ENCODE assay signal across 35 cellular contexts in genomic region chr1:17371896-17372295, GRCh38. TPM values are rescaled to one million over a fixed set of nuclear protein-coding genes. Genes with fewer than 3 reads are reported as not detected.
"Had no signal": no experiment of that assay in that cellular context is flagged by ENCODE, and none has a peak within 500 bp of the region (broad histone marks: within the 10 kb centered on the region; RNA-seq: fewer than 3 reads in every experiment).

Gene PADI6, plus strand, starts transcription at chr1:17372196. Its CDS starts 50 bp downstream, at chr1:17372246.

- H3K27me3 Mint-ChIP-seq: activated T-helper 17 cell treated with anti-CD3 and anti-CD28 coated beads, Interleukin-2, amount 50 U/mL, for 72 hours had no signal

- H3K27ac Mint-ChIP-seq: activated CD4-positive, alpha-beta T cell treated with anti-CD3 and anti-CD28 coated beads, Interleukin-2, amount 10 ng/mL, durations not matched to agents 24 days and 14 days; activated CD8-positive, alpha-beta T cell treated with anti-CD3 and anti-CD28 coated beads for 36 hours; activated naive CD8-positive, alpha-beta T cell treated with anti-CD3 and anti-CD28 coated beads, Interleukin-2, amount 10 ng/mL, durations not matched to agents 7 days and 5 days; activated T-cell treated with anti-CD3 and anti-CD28 coated beads, Interleukin-2, amount 50 U/mL, for 72 hours; activated T-helper 17 cell treated with anti-CD3 and anti-CD28 coated beads, Interleukin-2, amount 50 U/mL, for 72 hours had no signal

- H3K27me3 ChIP-seq: ascending aorta, cardiac muscle cell, MG63, Peyer's patch had no signal

- H3K4me1 ChIP-seq: ascending aorta, Peyer's patch had no signal

- H3K27ac ChIP-seq: ascending aorta, cardiac muscle cell, Peyer's patch, SK-N-MC had no signal

- ATAC-seq: activated CD8-positive, alpha-beta T cell treated with anti-CD3 and anti-CD28 coated beads for 36 hours; activated T-cell treated with anti-CD3 and anti-CD28 coated beads, Interleukin-2, amount 50 U/mL, for 72 hours; activated T-helper 17 cell treated with anti-CD3 and anti-CD28 coated beads, Interleukin-2, amount 50 U/mL, for 72 hours had no signal

- H3K4me1 Mint-ChIP-seq: activated CD4-positive, alpha-beta T cell treated with anti-CD3 and anti-CD28 coated beads, Interleukin-2, amount 10 ng/mL, durations not matched to agents 24 days and 14 days; activated naive CD8-positive, alpha-beta T cell treated with anti-CD3 and anti-CD28 coated beads, Interleukin-2, amount 10 ng/mL, durations not matched to agents 7 days and 5 days; activated T-helper 17 cell treated with anti-CD3 and anti-CD28 coated beads, Interleukin-2, amount 50 U/mL, for 72 hours; central memory CD8-positive, alpha-beta T cell had no signal

- H3K36me3 Mint-ChIP-seq: activated naive CD8-positive, alpha-beta T cell treated with anti-CD3 and anti-CD28 coated beads, Interleukin-2, amount 10 ng/mL, durations not matched to agents 7 days and 5 days had no signal

- DNase-seq: activated CD4-positive, alpha-beta T cell treated with anti-CD3 and anti-CD28 coated beads, Interleukin-2, amount 10 ng/mL, durations not matched to agents 24 days and 14 days; activated CD4-positive, alpha-beta T cell treated with anti-CD3 and anti-CD28 coated beads, Interleukin-2, amount 50 U/mL, for 4 hours; activated CD8-positive, alpha-beta T cell treated with anti-CD3 and anti-CD28 coated beads for 36 hours; activated effector memory CD4-positive, alpha-beta T cell treated with anti-CD3 and anti-CD28 coated beads, Interleukin-2, amount 50 U/mL, for 16 hours; activated naive CD4-positive, alpha-beta T cell; activated naive CD4-positive, alpha-beta T cell treated with anti-CD3 and anti-CD28 coated beads, Interleukin-2, amount 50 U/mL, for 16 hours; activated naive CD8-positive, alpha-beta T cell treated with anti-CD3 and anti-CD28 coated beads, Interleukin-2, amount 10 ng/mL, durations not matched to agents 7 days and 5 days; activated T-cell treated with anti-CD3 and anti-CD28 coated beads, Interleukin-2, amount 50 U/mL, for 1 hour; activated T-cell treated with anti-CD3 and anti-CD28 coated beads, Interleukin-2, amount 50 U/mL, for 72 hours; amygdala; Kasumi-1; KG1; MG63; NCI-H1048; NCI-H1105 treated with DMSO at 0.1 percent for 48 hours; NCI-H1436; NCI-H1694; NCI-H1930; NCI-H2081 treated with DMSO at 0.1 percent for 48 hours; NCI-H226; NCI-H446 treated with DMSO at 0.1 percent for 48 hours; NCI-H524 treated with DMSO at 0.1 percent for 48 hours; Peyer's patch; Right ventricle myocardium superior; RPMI8226; T1000 had no signal

- H3K9me3 Mint-ChIP-seq: activated CD4-positive, alpha-beta T cell treated with anti-CD3 and anti-CD28 coated beads, Interleukin-2, amount 10 ng/mL, durations not matched to agents 24 days and 14 days; activated CD8-positive, alpha-beta T cell treated with anti-CD3 and anti-CD28 coated beads for 36 hours; activated naive CD8-positive, alpha-beta T cell treated with anti-CD3 and anti-CD28 coated beads, Interleukin-2, amount 10 ng/mL, durations not matched to agents 7 days and 5 days; activated T-cell treated with anti-CD3 and anti-CD28 coated beads, Interleukin-2, amount 50 U/mL, for 72 hours; activated T-helper 17 cell treated with anti-CD3 and anti-CD28 coated beads, Interleukin-2, amount 50 U/mL, for 72 hours; central memory CD8-positive, alpha-beta T cell had no signal

- H3K9me3 ChIP-seq: ascending aorta, MG63, Peyer's patch had no signal

- H3K36me3 ChIP-seq: ascending aorta, cardiac muscle cell, MG63, Peyer's patch had no signal

- H3K4me3 ChIP-seq: ascending aorta, cardiac muscle cell, MG63, Peyer's patch, SK-N-MC had no signal

- H3K4me3 Mint-ChIP-seq: activated CD4-positive, alpha-beta T cell treated with anti-CD3 and anti-CD28 coated beads, Interleukin-2, amount 10 ng/mL, durations not matched to agents 24 days and 14 days; activated CD8-positive, alpha-beta T cell treated with anti-CD3 and anti-CD28 coated beads for 36 hours; activated naive CD8-positive, alpha-beta T cell treated with anti-CD3 and anti-CD28 coated beads, Interleukin-2, amount 10 ng/mL, durations not matched to agents 7 days and 5 days; activated T-cell treated with anti-CD3 and anti-CD28 coated beads, Interleukin-2, amount 50 U/mL, for 72 hours; activated T-helper 17 cell treated with anti-CD3 and anti-CD28 coated beads, Interleukin-2, amount 50 U/mL, for 72 hours; central memory CD8-positive, alpha-beta T cell had no signal

RNA-seq across cellular contexts. Expression of gene PADI6, which starts in this region (rescaled TPM):
- total RNA-seq: activated CD4-positive, alpha-beta T cell treated with anti-CD3 and anti-CD28 coated beads, Interleukin-2, amount 10 ng/mL, durations not matched to agents 24 days and 14 days; activated CD8-positive, alpha-beta memory T cell treated with anti-CD3 and anti-CD28 coated beads for 36 hours; activated CD8-positive, alpha-beta T cell treated with anti-CD3 and anti-CD28 coated beads for 36 hours; activated naive CD8-positive, alpha-beta T cell treated with anti-CD3 and anti-CD28 coated beads, Interleukin-2, amount 10 ng/mL, durations not matched to agents 7 days and 5 days; activated T-cell treated with anti-CD3 and anti-CD28 coated beads, Interleukin-2, amount 50 U/mL, for 72 hours; activated T-helper 17 cell treated with anti-CD3 and anti-CD28 coated beads, Interleukin-2, amount 50 U/mL, for 72 hours; ascending aorta; cardiac muscle cell; Peyer's patch; Right ventricle myocardium superior; T-helper 1 cell treated with Interleukin-12 subunit alpha and Interleukin-12 subunit beta and Interleukin-4 antibody, amounts not matched to agents 30 ng/mL and 1 ng/mL, for 36 hours; T-helper 2 cell treated with Interferon-gamma antibody and Interleukin-4, amounts not matched to agents 100 ng/mL and 5 ng/mL, for 36 hours had no signal
- polyA plus RNA-seq: adipose tissue, cardiac muscle cell had no signal
